Comparison of ENCODE assay signal across 8 cellular contexts in the genomic region with DNA sequence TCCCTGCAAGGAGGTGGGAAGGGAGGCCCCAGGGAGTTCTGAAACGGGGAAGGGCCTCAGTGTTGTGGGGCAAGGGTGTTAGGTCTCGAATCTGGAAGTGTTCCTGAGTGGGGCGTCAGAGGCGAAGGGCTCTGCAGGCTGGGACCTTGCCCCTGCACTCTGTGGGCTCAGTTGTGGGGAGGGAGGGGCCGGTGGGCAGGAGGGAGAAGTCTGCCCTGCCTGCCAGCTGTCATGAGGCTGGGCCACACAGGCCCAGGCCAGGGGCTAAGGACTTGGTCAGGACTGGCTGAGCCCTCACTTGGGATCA. TPM values are rescaled to one million over a fixed set of nuclear protein-coding genes. Genes with fewer than 3 reads are reported as not detected.
DNase-seq lines count a peak whose midpoint lies in the region; ATAC-seq and TF ChIP-seq lines count a peak whose summit lies in the region.

A gene (plus strand): TSS at position 59 of the 307 bp plus-strand sequence. CDS start 689 bp downstream, outside the sequence.

- CTCF ChIA-PET in WTC11 (lab: Charles Lee) = interaction anchor here (0.8 to 7.7 kb wide), 5 partner anchors 9 to 49 kb away, joined by 3 to 82 read pairs (median 16); a partner anchor contains a TSS

- H3K4me3 Mint-ChIP-seq in WTC11 = peak within 1 kb of the TSS; percentile 76

- H3K27ac ChIP-seq in right atrium auricular region (peak within 1 kb of the TSS; percentile 75 to 82), skin epidermis (peak within 1 kb of the TSS in 18 of 21 experiments; percentile 4 to 74 (median 58))

- no peaks in the 10 kb centered on the region for H3K9me3 Mint-ChIP-seq in WTC11

- DNase-seq in WTC11 (ENCODE audit: low spot score) (no peak), right atrium auricular region (ENCODE audit: low spot score) (no peak), OCI-M1 (lab: John Stamatoyannopoulos, UW) (no peak), NCI-H2196 treated with DMSO at 0.1 percent for 48 hours (lab: John Stamatoyannopoulos, UW; ENCODE audit: unreplicated experiment) (no peak), COLO668 (lab: John Stamatoyannopoulos, UW; ENCODE audit: unreplicated experiment) (no peak)

- no peaks in the 10 kb centered on the region for H3K9me3 ChIP-seq in right atrium auricular region

- H3K36me3 ChIP-seq in right atrium auricular region = peaks cover 25% of the 10 kb centered on the region

- POLR2A ChIA-PET in WTC11 (lab: Charles Lee) = interaction anchor here (1.1 to 4.7 kb wide), 4 partner anchors 8 to 19 kb away, joined by 4 to 38 read pairs (median 5); a partner anchor contains a TSS

- H3K4me1 Mint-ChIP-seq in WTC11 = peaks cover 40% of the 10 kb centered on the region

- no peaks in the 10 kb centered on the region for H3K27me3 ChIP-seq in right atrium auricular region

- H3K36me3 Mint-ChIP-seq in WTC11 = no peaks in the 10 kb centered on the region

- peaks cover 30% of the 10 kb centered on the region for H3K27me3 Mint-ChIP-seq in WTC11 (ENCODE audit: low read depth)

- H3K27ac Mint-ChIP-seq in WTC11 = peak within 1 kb of the TSS; percentile 58

- TF ChIP-seq CTCF in WTC11 (IDR thresholded peaks at IDR 0.05) = no peak
- TF ChIP-seq CTCF in right atrium auricular region (IDR thresholded peaks at IDR 0.05) = no peak

- ATAC-seq in GM21737 (IDR thresholded peaks at IDR 0.05; ENCODE audit: unreplicated experiment) = peak; percentile 20
- ATAC-seq in WTC11 = no peak
- no peak for ATAC-seq in GM21723 (IDR thresholded peaks at IDR 0.05; ENCODE audit: unreplicated experiment)

- H3K4me1 ChIP-seq in right atrium auricular region = peaks cover 0 to 74% of the 10 kb centered on the region in 2 donors

- H3K4me3 ChIP-seq in right atrium auricular region (peak within 1 kb of the TSS; percentile 48 to 61), skin epidermis (peak within 1 kb of the TSS; percentile 14 to 49 (median 39))

TF ChIP-seq in WTC11, 78 proteins besides CTCF, POLR2A, EP300 and RAD21 (continues in another document):
- TF ChIP-seq, protein P1, sequence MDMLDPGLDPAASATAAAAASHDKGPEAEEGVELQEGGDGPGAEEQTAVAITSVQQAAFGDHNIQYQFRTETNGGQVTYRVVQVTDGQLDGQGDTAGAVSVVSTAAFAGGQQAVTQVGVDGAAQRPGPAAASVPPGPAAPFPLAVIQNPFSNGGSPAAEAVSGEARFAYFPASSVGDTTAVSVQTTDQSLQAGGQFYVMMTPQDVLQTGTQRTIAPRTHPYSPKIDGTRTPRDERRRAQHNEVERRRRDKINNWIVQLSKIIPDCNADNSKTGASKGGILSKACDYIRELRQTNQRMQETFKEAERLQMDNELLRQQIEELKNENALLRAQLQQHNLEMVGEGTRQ (CRISPR knock-in tag; IDR thresholded peaks at IDR 0.05) = no peak
- TF ChIP-seq, protein P2, sequence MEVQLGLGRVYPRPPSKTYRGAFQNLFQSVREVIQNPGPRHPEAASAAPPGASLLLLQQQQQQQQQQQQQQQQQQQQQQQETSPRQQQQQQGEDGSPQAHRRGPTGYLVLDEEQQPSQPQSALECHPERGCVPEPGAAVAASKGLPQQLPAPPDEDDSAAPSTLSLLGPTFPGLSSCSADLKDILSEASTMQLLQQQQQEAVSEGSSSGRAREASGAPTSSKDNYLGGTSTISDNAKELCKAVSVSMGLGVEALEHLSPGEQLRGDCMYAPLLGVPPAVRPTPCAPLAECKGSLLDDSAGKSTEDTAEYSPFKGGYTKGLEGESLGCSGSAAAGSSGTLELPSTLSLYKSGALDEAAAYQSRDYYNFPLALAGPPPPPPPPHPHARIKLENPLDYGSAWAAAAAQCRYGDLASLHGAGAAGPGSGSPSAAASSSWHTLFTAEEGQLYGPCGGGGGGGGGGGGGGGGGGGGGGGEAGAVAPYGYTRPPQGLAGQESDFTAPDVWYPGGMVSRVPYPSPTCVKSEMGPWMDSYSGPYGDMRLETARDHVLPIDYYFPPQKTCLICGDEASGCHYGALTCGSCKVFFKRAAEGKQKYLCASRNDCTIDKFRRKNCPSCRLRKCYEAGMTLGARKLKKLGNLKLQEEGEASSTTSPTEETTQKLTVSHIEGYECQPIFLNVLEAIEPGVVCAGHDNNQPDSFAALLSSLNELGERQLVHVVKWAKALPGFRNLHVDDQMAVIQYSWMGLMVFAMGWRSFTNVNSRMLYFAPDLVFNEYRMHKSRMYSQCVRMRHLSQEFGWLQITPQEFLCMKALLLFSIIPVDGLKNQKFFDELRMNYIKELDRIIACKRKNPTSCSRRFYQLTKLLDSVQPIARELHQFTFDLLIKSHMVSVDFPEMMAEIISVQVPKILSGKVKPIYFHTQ (CRISPR knock-in tag; IDR thresholded peaks at IDR 0.05) = no peak
- TF ChIP-seq ZNF121 (CRISPR knock-in tag; IDR thresholded peaks at IDR 0.05) (no peak), KAT7 (CRISPR knock-in tag; IDR thresholded peaks at IDR 0.05; ENCODE audit: borderline replicate concordance) (no peak), NR1H2 (CRISPR knock-in tag; IDR thresholded peaks at IDR 0.05) (no peak), ZNF138 (CRISPR knock-in tag; conservative IDR thresholded peaks at IDR 0.05) (no peak), SMAD3 (CRISPR knock-in tag; IDR thresholded peaks at IDR 0.05; ENCODE audit: borderline replicate concordance) (no peak), NFATC4 (CRISPR knock-in tag; IDR thresholded peaks at IDR 0.05) (no peak), ETV6 (CRISPR knock-in tag; IDR thresholded peaks at IDR 0.05) (no peak), CREM (CRISPR knock-in tag; IDR thresholded peaks at IDR 0.05) (no peak)
- TF ChIP-seq, protein P3, sequence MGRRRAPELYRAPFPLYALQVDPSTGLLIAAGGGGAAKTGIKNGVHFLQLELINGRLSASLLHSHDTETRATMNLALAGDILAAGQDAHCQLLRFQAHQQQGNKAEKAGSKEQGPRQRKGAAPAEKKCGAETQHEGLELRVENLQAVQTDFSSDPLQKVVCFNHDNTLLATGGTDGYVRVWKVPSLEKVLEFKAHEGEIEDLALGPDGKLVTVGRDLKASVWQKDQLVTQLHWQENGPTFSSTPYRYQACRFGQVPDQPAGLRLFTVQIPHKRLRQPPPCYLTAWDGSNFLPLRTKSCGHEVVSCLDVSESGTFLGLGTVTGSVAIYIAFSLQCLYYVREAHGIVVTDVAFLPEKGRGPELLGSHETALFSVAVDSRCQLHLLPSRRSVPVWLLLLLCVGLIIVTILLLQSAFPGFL (CRISPR knock-in tag; IDR thresholded peaks at IDR 0.05; ENCODE audit: borderline replicate concordance) = no peak
- TF ChIP-seq, protein P4, sequence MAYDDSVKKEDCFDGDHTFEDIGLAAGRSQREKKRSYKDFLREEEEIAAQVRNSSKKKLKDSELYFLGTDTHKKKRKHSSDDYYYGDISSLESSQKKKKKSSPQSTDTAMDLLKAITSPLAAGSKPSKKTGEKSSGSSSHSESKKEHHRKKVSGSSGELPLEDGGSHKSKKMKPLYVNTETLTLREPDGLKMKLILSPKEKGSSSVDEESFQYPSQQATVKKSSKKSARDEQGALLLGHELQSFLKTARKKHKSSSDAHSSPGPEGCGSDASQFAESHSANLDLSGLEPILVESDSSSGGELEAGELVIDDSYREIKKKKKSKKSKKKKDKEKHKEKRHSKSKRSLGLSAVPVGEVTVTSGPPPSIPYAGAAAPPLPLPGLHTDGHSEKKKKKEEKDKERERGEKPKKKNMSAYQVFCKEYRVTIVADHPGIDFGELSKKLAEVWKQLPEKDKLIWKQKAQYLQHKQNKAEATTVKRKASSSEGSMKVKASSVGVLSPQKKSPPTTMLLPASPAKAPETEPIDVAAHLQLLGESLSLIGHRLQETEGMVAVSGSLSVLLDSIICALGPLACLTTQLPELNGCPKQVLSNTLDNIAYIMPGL (CRISPR knock-in tag; IDR thresholded peaks at IDR 0.05) = no peak
- TF ChIP-seq, protein P5, sequence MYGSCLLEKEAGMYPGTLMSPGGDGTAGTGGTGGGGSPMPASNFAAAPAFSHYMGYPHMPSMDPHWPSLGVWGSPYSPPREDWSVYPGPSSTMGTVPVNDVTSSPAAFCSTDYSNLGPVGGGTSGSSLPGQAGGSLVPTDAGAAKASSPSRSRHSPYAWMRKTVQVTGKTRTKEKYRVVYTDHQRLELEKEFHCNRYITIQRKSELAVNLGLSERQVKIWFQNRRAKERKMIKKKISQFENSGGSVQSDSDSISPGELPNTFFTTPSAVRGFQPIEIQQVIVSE (CRISPR knock-in tag; IDR thresholded peaks at IDR 0.05; ENCODE audit: borderline replicate concordance) = no peak
- TF ChIP-seq, protein P6, sequence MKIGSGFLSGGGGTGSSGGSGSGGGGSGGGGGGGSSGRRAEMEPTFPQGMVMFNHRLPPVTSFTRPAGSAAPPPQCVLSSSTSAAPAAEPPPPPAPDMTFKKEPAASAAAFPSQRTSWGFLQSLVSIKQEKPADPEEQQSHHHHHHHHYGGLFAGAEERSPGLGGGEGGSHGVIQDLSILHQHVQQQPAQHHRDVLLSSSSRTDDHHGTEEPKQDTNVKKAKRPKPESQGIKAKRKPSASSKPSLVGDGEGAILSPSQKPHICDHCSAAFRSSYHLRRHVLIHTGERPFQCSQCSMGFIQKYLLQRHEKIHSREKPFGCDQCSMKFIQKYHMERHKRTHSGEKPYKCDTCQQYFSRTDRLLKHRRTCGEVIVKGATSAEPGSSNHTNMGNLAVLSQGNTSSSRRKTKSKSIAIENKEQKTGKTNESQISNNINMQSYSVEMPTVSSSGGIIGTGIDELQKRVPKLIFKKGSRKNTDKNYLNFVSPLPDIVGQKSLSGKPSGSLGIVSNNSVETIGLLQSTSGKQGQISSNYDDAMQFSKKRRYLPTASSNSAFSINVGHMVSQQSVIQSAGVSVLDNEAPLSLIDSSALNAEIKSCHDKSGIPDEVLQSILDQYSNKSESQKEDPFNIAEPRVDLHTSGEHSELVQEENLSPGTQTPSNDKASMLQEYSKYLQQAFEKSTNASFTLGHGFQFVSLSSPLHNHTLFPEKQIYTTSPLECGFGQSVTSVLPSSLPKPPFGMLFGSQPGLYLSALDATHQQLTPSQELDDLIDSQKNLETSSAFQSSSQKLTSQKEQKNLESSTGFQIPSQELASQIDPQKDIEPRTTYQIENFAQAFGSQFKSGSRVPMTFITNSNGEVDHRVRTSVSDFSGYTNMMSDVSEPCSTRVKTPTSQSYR (CRISPR knock-in tag; IDR thresholded peaks at IDR 0.05) = no peak

RNA-seq across cellular contexts. Expression of the gene that starts here (rescaled TPM):
- total RNA-seq in WTC11 (2021) (46.5 to 58.6 TPM (median 55.9 TPM) in 3 replicates), right atrium auricular region (10 to 100 TPM; 15.6 to 29.7 TPM)
